In genomic region chr10:5268234-5268633, GRCh38 we compare ENCODE assay signal across 14 cellular contexts.
"Had no signal": no experiment of that assay in that cellular context is flagged by ENCODE, and none has a peak within 500 bp of the region (broad histone marks: within the 10 kb centered on the region; RNA-seq: fewer than 3 reads in every experiment).

No MANE protein-coding gene starts in this region.

- ATAC-seq: Panc1 had no signal

- DNase-seq: Karpas-422, KG1, NCI-H1092 treated with DMSO at 0.1 percent for 48 hours, NCI-H1436, NCI-H187, NCI-H2029 treated with DMSO at 0.1 percent for 48 hours, NCI-H2171 treated with DMSO at 0.1 percent for 48 hours, NCI-H345, NCI-H524, NCI-H526 treated with DMSO at 0.1 percent for 48 hours, NCI-H748 treated with DMSO at 0.1 percent for 48 hours, SHP77 had no signal

- H3K27ac ChIP-seq: RWPE1 had no signal
